1 cellular context compared by ENCODE assay signal in genomic region chr10:123139521-123140163, GRCh38.
TF ChIP-seq lines count a peak whose summit lies in the region.

No MANE protein-coding gene starts in this region.

TF ChIP-seq in K562, 482 proteins besides CTCF, POLR2A, EP300 and RAD21 (continued from another document and continues in another):
- TF ChIP-seq BACH1 (tag; IDR thresholded peaks at IDR 0.05): no peak
- TF ChIP-seq, protein P1, sequence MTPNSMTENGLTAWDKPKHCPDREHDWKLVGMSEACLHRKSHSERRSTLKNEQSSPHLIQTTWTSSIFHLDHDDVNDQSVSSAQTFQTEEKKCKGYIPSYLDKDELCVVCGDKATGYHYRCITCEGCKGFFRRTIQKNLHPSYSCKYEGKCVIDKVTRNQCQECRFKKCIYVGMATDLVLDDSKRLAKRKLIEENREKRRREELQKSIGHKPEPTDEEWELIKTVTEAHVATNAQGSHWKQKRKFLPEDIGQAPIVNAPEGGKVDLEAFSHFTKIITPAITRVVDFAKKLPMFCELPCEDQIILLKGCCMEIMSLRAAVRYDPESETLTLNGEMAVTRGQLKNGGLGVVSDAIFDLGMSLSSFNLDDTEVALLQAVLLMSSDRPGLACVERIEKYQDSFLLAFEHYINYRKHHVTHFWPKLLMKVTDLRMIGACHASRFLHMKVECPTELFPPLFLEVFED (CRISPR knock-in tag; conservative IDR thresholded peaks at IDR 0.05): no peak
- TF ChIP-seq CEBPB (tag; IDR thresholded peaks at IDR 0.05): peak; percentile 90
- TF ChIP-seq, protein P2, sequence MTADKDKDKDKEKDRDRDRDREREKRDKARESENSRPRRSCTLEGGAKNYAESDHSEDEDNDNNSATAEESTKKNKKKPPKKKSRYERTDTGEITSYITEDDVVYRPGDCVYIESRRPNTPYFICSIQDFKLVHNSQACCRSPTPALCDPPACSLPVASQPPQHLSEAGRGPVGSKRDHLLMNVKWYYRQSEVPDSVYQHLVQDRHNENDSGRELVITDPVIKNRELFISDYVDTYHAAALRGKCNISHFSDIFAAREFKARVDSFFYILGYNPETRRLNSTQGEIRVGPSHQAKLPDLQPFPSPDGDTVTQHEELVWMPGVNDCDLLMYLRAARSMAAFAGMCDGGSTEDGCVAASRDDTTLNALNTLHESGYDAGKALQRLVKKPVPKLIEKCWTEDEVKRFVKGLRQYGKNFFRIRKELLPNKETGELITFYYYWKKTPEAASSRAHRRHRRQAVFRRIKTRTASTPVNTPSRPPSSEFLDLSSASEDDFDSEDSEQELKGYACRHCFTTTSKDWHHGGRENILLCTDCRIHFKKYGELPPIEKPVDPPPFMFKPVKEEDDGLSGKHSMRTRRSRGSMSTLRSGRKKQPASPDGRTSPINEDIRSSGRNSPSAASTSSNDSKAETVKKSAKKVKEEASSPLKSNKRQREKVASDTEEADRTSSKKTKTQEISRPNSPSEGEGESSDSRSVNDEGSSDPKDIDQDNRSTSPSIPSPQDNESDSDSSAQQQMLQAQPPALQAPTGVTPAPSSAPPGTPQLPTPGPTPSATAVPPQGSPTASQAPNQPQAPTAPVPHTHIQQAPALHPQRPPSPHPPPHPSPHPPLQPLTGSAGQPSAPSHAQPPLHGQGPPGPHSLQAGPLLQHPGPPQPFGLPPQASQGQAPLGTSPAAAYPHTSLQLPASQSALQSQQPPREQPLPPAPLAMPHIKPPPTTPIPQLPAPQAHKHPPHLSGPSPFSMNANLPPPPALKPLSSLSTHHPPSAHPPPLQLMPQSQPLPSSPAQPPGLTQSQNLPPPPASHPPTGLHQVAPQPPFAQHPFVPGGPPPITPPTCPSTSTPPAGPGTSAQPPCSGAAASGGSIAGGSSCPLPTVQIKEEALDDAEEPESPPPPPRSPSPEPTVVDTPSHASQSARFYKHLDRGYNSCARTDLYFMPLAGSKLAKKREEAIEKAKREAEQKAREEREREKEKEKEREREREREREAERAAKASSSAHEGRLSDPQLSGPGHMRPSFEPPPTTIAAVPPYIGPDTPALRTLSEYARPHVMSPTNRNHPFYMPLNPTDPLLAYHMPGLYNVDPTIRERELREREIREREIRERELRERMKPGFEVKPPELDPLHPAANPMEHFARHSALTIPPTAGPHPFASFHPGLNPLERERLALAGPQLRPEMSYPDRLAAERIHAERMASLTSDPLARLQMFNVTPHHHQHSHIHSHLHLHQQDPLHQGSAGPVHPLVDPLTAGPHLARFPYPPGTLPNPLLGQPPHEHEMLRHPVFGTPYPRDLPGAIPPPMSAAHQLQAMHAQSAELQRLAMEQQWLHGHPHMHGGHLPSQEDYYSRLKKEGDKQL (CRISPR knock-in tag; IDR thresholded peaks at IDR 0.05; ENCODE audit: borderline replicate concordance): no peak
- peak; percentile 42 for TF ChIP-seq BRD9 (IDR thresholded peaks at IDR 0.05; ENCODE audit: low read depth, partially characterized antibody)
- TF ChIP-seq RBM39 (optimal IDR thresholded peaks at IDR 0.05; ENCODE audit: low read depth, low read length): no peak
- TF ChIP-seq NCOR1 (IDR thresholded peaks at IDR 0.05): peak; percentile 63
- TF ChIP-seq E2F8 (IDR thresholded peaks at IDR 0.05; ENCODE audit: low read depth, partially characterized antibody): peak; percentile 49
- TF ChIP-seq CBFA2T2 (conservative IDR thresholded peaks at IDR 0.05): peak; percentile 63
- TF ChIP-seq FIP1L1 (IDR thresholded peaks at IDR 0.05; ENCODE audit: low read depth, low read length, poor library complexity, severe bottlenecking): no peak
- TF ChIP-seq SRSF7 (optimal IDR thresholded peaks at IDR 0.05; ENCODE audit: low read depth, low read length): no peak
- no peak for TF ChIP-seq MXI1 (IDR thresholded peaks at IDR 0.05; ENCODE audit: low read depth, low read length)
- TF ChIP-seq SIX5 (IDR thresholded peaks at IDR 0.05; ENCODE audit: borderline replicate concordance in 1 of 2, insufficient read depth in 1 of 2, low read depth in 1 of 2, low read length in 2 of 2): no peak
- no peak for TF ChIP-seq ZNF324 (CRISPR knock-in tag; IDR thresholded peaks at IDR 0.05)
- TF ChIP-seq SMAD3 (CRISPR knock-in tag; conservative IDR thresholded peaks at IDR 0.05): no peak
- TF ChIP-seq ETS2 (tag; IDR thresholded peaks at IDR 0.05; ENCODE audit: borderline replicate concordance, poor library complexity, severe bottlenecking): no peak
- TF ChIP-seq CSDE1 (IDR thresholded peaks at IDR 0.05): no peak
- peak; percentile 26 for TF ChIP-seq MEIS2 (IDR thresholded peaks at IDR 0.05; ENCODE audit: partially characterized antibody)
- TF ChIP-seq L3MBTL2 (IDR thresholded peaks at IDR 0.05): peak; percentile 65
- TF ChIP-seq, protein P3, sequence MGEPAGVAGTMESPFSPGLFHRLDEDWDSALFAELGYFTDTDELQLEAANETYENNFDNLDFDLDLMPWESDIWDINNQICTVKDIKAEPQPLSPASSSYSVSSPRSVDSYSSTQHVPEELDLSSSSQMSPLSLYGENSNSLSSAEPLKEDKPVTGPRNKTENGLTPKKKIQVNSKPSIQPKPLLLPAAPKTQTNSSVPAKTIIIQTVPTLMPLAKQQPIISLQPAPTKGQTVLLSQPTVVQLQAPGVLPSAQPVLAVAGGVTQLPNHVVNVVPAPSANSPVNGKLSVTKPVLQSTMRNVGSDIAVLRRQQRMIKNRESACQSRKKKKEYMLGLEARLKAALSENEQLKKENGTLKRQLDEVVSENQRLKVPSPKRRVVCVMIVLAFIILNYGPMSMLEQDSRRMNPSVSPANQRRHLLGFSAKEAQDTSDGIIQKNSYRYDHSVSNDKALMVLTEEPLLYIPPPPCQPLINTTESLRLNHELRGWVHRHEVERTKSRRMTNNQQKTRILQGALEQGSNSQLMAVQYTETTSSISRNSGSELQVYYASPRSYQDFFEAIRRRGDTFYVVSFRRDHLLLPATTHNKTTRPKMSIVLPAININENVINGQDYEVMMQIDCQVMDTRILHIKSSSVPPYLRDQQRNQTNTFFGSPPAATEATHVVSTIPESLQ (CRISPR knock-in tag; IDR thresholded peaks at IDR 0.05): no peak
- TF ChIP-seq ZNF407 (IDR thresholded peaks at IDR 0.05; ENCODE audit: low read depth): no peak
- TF ChIP-seq, protein P4, sequence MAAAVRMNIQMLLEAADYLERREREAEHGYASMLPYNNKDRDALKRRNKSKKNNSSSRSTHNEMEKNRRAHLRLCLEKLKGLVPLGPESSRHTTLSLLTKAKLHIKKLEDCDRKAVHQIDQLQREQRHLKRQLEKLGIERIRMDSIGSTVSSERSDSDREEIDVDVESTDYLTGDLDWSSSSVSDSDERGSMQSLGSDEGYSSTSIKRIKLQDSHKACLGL (CRISPR knock-in tag; IDR thresholded peaks at IDR 0.05; ENCODE audit: borderline replicate concordance, poor library complexity, severe bottlenecking): no peak
- TF ChIP-seq ZNF146 (CRISPR knock-in tag; IDR thresholded peaks at IDR 0.05; ENCODE audit: unreplicated experiment): no peak
